ENCODE assay signal across 20 cellular contexts in genomic region chr3:98768961-98769360, GRCh38. TPM values are rescaled to one million over a fixed set of nuclear protein-coding genes. Genes with fewer than 3 reads are reported as not detected.
DNase-seq lines count a peak whose midpoint lies in the region; ATAC-seq and TF ChIP-seq lines count a peak whose summit lies in the region.
"Had no signal": no experiment of that assay in that cellular context is flagged by ENCODE, and none has a peak within 500 bp of the region (broad histone marks: within the 10 kb centered on the region; RNA-seq: fewer than 3 reads in every experiment).

No MANE protein-coding gene starts in this region.

- no peak overlapping the region for H3K4me3 Mint-ChIP-seq in nephron
- H3K4me3 Mint-ChIP-seq: CD8-positive, alpha-beta T cell had no signal

- DNase-seq in right atrium auricular region (ENCODE audit: low spot score), result no peak
- DNase-seq in left ventricle myocardium superior, result no peak
- no peak for DNase-seq in body of pancreas
- no peak for DNase-seq in tibial nerve (ENCODE audit: low spot score in 2 of 2)
- DNase-seq in NOMO-1 treated with DMSO at 0.1 percent for 48 hours (lab: John Stamatoyannopoulos, UW; ENCODE audit: unreplicated experiment), result no peak
- DNase-seq in spleen, result no peak
- no peak for DNase-seq in stimulated activated naive CD8-positive, alpha-beta T cell treated with anti-CD3 and anti-CD28 coated beads, Interleukin-15, Interleukin-2, amounts not matched to agents 100 U/mL and 50 U/mL, for 24 hours
- DNase-seq: Calu3; CD8-positive, alpha-beta T cell; GM23248; NCI-H1105; NCI-H1694 treated with DMSO at 0.1 percent for 48 hours; NCI-H2107; NCI-H2227 treated with DMSO at 0.1 percent for 48 hours; NCI-H524; NCI-H82 had no signal

- H3K27ac ChIP-seq in right atrium auricular region (peak overlapping the region; percentile 3 to 51), body of pancreas (peak overlapping the region in 3 of 4 donors; percentile 78 to 84 (median 81)), tibial nerve (peak overlapping the region in 3 of 4 donors; percentile 60 to 82 (median 78)), spleen (peak overlapping the region in 3 of 8 donors; percentile 3 to 43 (median 27))
- H3K27ac ChIP-seq: A549, BLaER1, GM23248 had no signal

- no peaks in the 10 kb centered on the region for H3K9me3 ChIP-seq in right atrium auricular region
- no peaks in the 10 kb centered on the region for H3K9me3 ChIP-seq in body of pancreas
- H3K9me3 ChIP-seq in tibial nerve, result no peaks in the 10 kb centered on the region
- H3K9me3 ChIP-seq in spleen, result no peaks in the 10 kb centered on the region
- H3K9me3 ChIP-seq: A549, BLaER1 had no signal

- H3K36me3 ChIP-seq in right atrium auricular region (no peaks in the 10 kb centered on the region), body of pancreas (replicated peaks in 1 of 2; ENCODE audit: insufficient read depth in 1 of 2, low read depth in 2 of 2) (no peaks in the 10 kb centered on the region), tibial nerve (no peaks in the 10 kb centered on the region), spleen (peaks cover 0 to 12% (median 0%) of the 10 kb centered on the region in 6 donors)
- H3K36me3 ChIP-seq: BLaER1 had no signal

- 46 to 56% methylated on average over 2 of the region's 2 CpGs for WGBS in body of pancreas, 2 donors
- WGBS in tibial nerve, 2 donors, result 17 to 23% methylated on average over 2 of the region's 2 CpGs
- 45 to 68% (median 62%) methylated on average over 2 of the region's 2 CpGs for WGBS in spleen, 5 donors

- ATAC-seq in left ventricle myocardium superior (no peak), body of pancreas (no peak)
- ATAC-seq in stimulated activated naive CD8-positive, alpha-beta T cell treated with anti-CD3 and anti-CD28 coated beads, Interleukin-15, Interleukin-2, amounts not matched to agents 100 U/mL and 50 U/mL, for 24 hours, result no peak
- ATAC-seq: A549; CD8-positive, alpha-beta T cell; HCT116 had no signal

- H3K4me1 ChIP-seq in right atrium auricular region (peaks cover 0 to 61% of the 10 kb centered on the region in 2 donors), body of pancreas (peaks cover 15% of the 10 kb centered on the region), tibial nerve (peaks cover 0 to 53% (median 12%) of the 10 kb centered on the region in 4 donors), spleen (peaks cover 0 to 55% (median 18%) of the 10 kb centered on the region in 6 donors)
- H3K4me1 ChIP-seq: A549 had no signal

- H3K36me3 Mint-ChIP-seq in nephron (ENCODE audit: low read depth), result no peaks in the 10 kb centered on the region
- H3K36me3 Mint-ChIP-seq: CD8-positive, alpha-beta T cell had no signal

- H3K4me1 Mint-ChIP-seq in nephron, result peaks cover 23% of the 10 kb centered on the region

- H3K4me3 ChIP-seq in right atrium auricular region (no peak overlapping the region), body of pancreas (no peak overlapping the region), tibial nerve (no peak overlapping the region), spleen (no peak overlapping the region)
- H3K4me3 ChIP-seq: A549, BLaER1, GM23248 had no signal

- peak overlapping the region in 2 of 3 experiments; percentile 25 to 76 for H3K27ac Mint-ChIP-seq in nephron
- H3K27ac Mint-ChIP-seq: CD8-positive, alpha-beta T cell had no signal

- H3K27me3 Mint-ChIP-seq in nephron (ENCODE audit: low read depth), result no peaks in the 10 kb centered on the region

- no peak for TF ChIP-seq POLR2A in body of pancreas (IDR thresholded peaks at IDR 0.05)
- no peak for TF ChIP-seq POLR2A in tibial nerve (IDR thresholded peaks at IDR 0.05)
- no peak for TF ChIP-seq POLR2A in spleen (IDR thresholded peaks at IDR 0.05)

- no peaks in the 10 kb centered on the region for H3K27me3 ChIP-seq in right atrium auricular region
- H3K27me3 ChIP-seq in body of pancreas, result no peaks in the 10 kb centered on the region
- no peaks in the 10 kb centered on the region for H3K27me3 ChIP-seq in tibial nerve
- H3K27me3 ChIP-seq in spleen (replicated peaks in 1 of 7), result no peaks in the 10 kb centered on the region
- H3K27me3 ChIP-seq: BLaER1 had no signal

- TF ChIP-seq CTCF in right atrium auricular region (IDR thresholded peaks at IDR 0.05), result no peak
- no peak for TF ChIP-seq CTCF in body of pancreas (IDR thresholded peaks at IDR 0.05)
- TF ChIP-seq CTCF in nephron (IDR thresholded peaks at IDR 0.05; ENCODE audit: unreplicated experiment in 3 of 3), result no peak
- no peak for TF ChIP-seq CTCF in tibial nerve (IDR thresholded peaks at IDR 0.05)
- TF ChIP-seq CTCF in spleen (IDR thresholded peaks at IDR 0.05 in 8 of 11, conservative IDR thresholded peaks at IDR 0.05 in 3 of 11), result no peak

- no peaks in the 10 kb centered on the region for H3K9me3 Mint-ChIP-seq in nephron
- H3K9me3 Mint-ChIP-seq: CD8-positive, alpha-beta T cell had no signal

- no peak for TF ChIP-seq EP300 in tibial nerve (IDR thresholded peaks at IDR 0.05)

- intact Hi-C loops in left ventricle myocardium superior (cut with micrococcal nuclease) (no loop called here), body of pancreas (cut with DNase I) (no loop called here), spleen (cut with DNase I; ENCODE audit: low total_unique reads) (no loop called here)

RNA-seq across cellular contexts. Expression of gene ST3GAL6, which starts 5.8 kb away (rescaled TPM):
- 10 to 100 TPM; 25.9 to 27.2 TPM for total RNA-seq in right atrium auricular region
- 27.0 TPM for total RNA-seq in left ventricle myocardium superior
- 10 to 100 TPM in 1 of 2 donors, 1 to 10 TPM in 1; 8.0 to 35.3 TPM for total RNA-seq in body of pancreas
- total RNA-seq in tibial nerve, result 10 to 100 TPM in 2 of 4 donors, 1 to 10 TPM in 2; 9.2 to 54.6 (median 10.1) TPM
- total RNA-seq in spleen, result 10 to 100 TPM in 3 of 7 donors, 1 to 10 TPM in 4; 6.9 to 16.8 (median 9.9) TPM
- 1 to 10 TPM; 2.5 to 7.2 (median 5.4) TPM for polyA plus RNA-seq in spleen
- total RNA-seq: CD8-positive, alpha-beta T cell; GM23248 had no signal
